8 cellular contexts compared by ENCODE assay signal in genomic region chr12:47767197-47767724, GRCh38. TPM values are rescaled to one million over a fixed set of nuclear protein-coding genes. Genes with fewer than 3 reads are reported as not detected.
A peak's percentile ranks its signal among the peaks of the same experiment; 100 is the strongest.
DNase-seq lines count a peak whose midpoint lies in the region; ATAC-seq and TF ChIP-seq lines count a peak whose summit lies in the region.

No MANE protein-coding gene starts in this region.

- peaks cover 3% of the 10 kb centered on the region for H3K4me1 Mint-ChIP-seq in activated CD4-positive, alpha-beta memory T cell treated with anti-CD3 and anti-CD28 coated beads, Interleukin-2, amount 10 ng/mL, durations not matched to agents 7 days and 5 days
- H3K4me1 Mint-ChIP-seq in endothelial cell (ENCODE audit: unreplicated experiment): peaks cover 22% of the 10 kb centered on the region

- DNase-seq in A673 (ENCODE audit: low spot score) (no peak), NCI-H2196 (lab: John Stamatoyannopoulos, UW; ENCODE audit: unreplicated experiment) (peak; percentile 62), endothelial cell (ENCODE audit: low spot score) (peak; percentile 67), upper lobe of right lung (no peak)
- DNase-seq in activated CD4-positive, alpha-beta memory T cell treated with anti-CD3 and anti-CD28 coated beads, Interleukin-2, amount 10 ng/mL, durations not matched to agents 7 days and 5 days: peak; percentile 80

- no peaks in the 10 kb centered on the region for H3K36me3 ChIP-seq in A673 (ENCODE audit: insufficient read depth, low read length, poor library complexity, severe bottlenecking)
- no peaks in the 10 kb centered on the region for H3K36me3 ChIP-seq in neutrophil
- H3K36me3 ChIP-seq in upper lobe of right lung: no peaks in the 10 kb centered on the region

- intact Hi-C loops in A673 (cut with micrococcal nuclease; ENCODE audit: unreplicated experiment) (no loop called here), upper lobe of right lung (cut with DNase I) (no loop called here)

- no peak overlapping the region for H3K27ac ChIP-seq in A673 (ENCODE audit: low read depth, low read length, poor library complexity, severe bottlenecking)
- H3K27ac ChIP-seq in neutrophil: no peak overlapping the region
- no peak overlapping the region for H3K27ac ChIP-seq in upper lobe of right lung

- peak; percentile 85 for ATAC-seq in GM18867 (IDR thresholded peaks at IDR 0.05; ENCODE audit: unreplicated experiment)
- peak; percentile 77 for ATAC-seq in upper lobe of right lung
- no peak for ATAC-seq in GM18505 (IDR thresholded peaks at IDR 0.05; ENCODE audit: unreplicated experiment)

- no peaks in the 10 kb centered on the region for H3K27me3 ChIP-seq in A673 (replicated peaks; ENCODE audit: insufficient read depth, low read depth, low read length, poor library complexity)
- no peaks in the 10 kb centered on the region for H3K27me3 ChIP-seq in neutrophil
- H3K27me3 ChIP-seq in upper lobe of right lung: no peaks in the 10 kb centered on the region

- no peaks in the 10 kb centered on the region for H3K36me3 Mint-ChIP-seq in activated CD4-positive, alpha-beta memory T cell treated with anti-CD3 and anti-CD28 coated beads, Interleukin-2, amount 10 ng/mL, durations not matched to agents 7 days and 5 days (ENCODE audit: low read depth)
- H3K36me3 Mint-ChIP-seq in endothelial cell (ENCODE audit: low read depth, unreplicated experiment): peaks cover 33% of the 10 kb centered on the region

- H3K9me3 Mint-ChIP-seq in activated CD4-positive, alpha-beta memory T cell treated with anti-CD3 and anti-CD28 coated beads, Interleukin-2, amount 10 ng/mL, durations not matched to agents 7 days and 5 days: no peaks in the 10 kb centered on the region
- no peaks in the 10 kb centered on the region for H3K9me3 Mint-ChIP-seq in endothelial cell (ENCODE audit: unreplicated experiment)

- POLR2A ChIA-PET in A673 (lab: Charles Lee; ENCODE audit: low non-redundant PET): no interaction called here
- POLR2A ChIA-PET in activated CD4-positive, alpha-beta memory T cell treated with anti-CD3 and anti-CD28 coated beads, Interleukin-2, amount 10 ng/mL, durations not matched to agents 7 days and 5 days (lab: Charles Lee): interaction anchor here (0.7 to 2.3 kb wide), 11 partner anchors 7 to 104 kb away, joined by 3 to 9 read pairs (median 4); partner anchors contain the start of gene RPAP3

- H3K27me3 Mint-ChIP-seq in activated CD4-positive, alpha-beta memory T cell treated with anti-CD3 and anti-CD28 coated beads, Interleukin-2, amount 10 ng/mL, durations not matched to agents 7 days and 5 days: peaks cover 10% of the 10 kb centered on the region
- peaks cover 8% of the 10 kb centered on the region for H3K27me3 Mint-ChIP-seq in endothelial cell (ENCODE audit: unreplicated experiment)

- no TSS peak for BruUV-seq in A673 (replicated peaks; lab: Mats Ljungman, UMichigan)

- H3K4me3 ChIP-seq in A673 (ENCODE audit: low read depth, low read length, poor library complexity, severe bottlenecking) (no peak overlapping the region), neutrophil (ENCODE audit: low read depth in 1 of 2, low read length in 1 of 2) (no peak overlapping the region), upper lobe of right lung (no peak overlapping the region)

- CTCF ChIA-PET in A673 (lab: Charles Lee): interaction anchor here (0.5 to 1.5 kb wide), 7 partner anchors 23 to 115 kb away, joined by 3 to 7 read pairs (median 4); no protein-coding TSS in a partner anchor
- CTCF ChIA-PET in activated CD4-positive, alpha-beta memory T cell treated with anti-CD3 and anti-CD28 coated beads, Interleukin-2, amount 10 ng/mL, durations not matched to agents 7 days and 5 days (lab: Charles Lee): interaction anchor here (0.6 to 18.5 kb wide), 24 partner anchors 11 to 431 kb away, joined by 3 to 431 read pairs (median 4); partner anchors contain the start of genes ENDOU and RAPGEF3

- TF ChIP-seq CTCF in A673 (conservative IDR thresholded peaks at IDR 0.05; ENCODE audit: low read depth, low read length) (peak; percentile 63), endothelial cell (IDR thresholded peaks at IDR 0.05; ENCODE audit: unreplicated experiment) (peak; percentile 75), neutrophil (IDR thresholded peaks at IDR 0.05) (peak; percentile 59), upper lobe of right lung (IDR thresholded peaks at IDR 0.05) (peak; percentile 68)

- H3K4me1 ChIP-seq in A673 (ENCODE audit: insufficient read depth, low read length, poor library complexity, severe bottlenecking) (peaks cover 31% of the 10 kb centered on the region), neutrophil (ENCODE audit: control insufficient read depth in 1 of 2, insufficient read depth in 1 of 2, low read depth in 1 of 2, low read length in 1 of 2) (peaks cover 26 to 35% of the 10 kb centered on the region in 2 experiments), upper lobe of right lung (peaks cover 11% of the 10 kb centered on the region)

- no peak overlapping the region for H3K4me3 Mint-ChIP-seq in activated CD4-positive, alpha-beta memory T cell treated with anti-CD3 and anti-CD28 coated beads, Interleukin-2, amount 10 ng/mL, durations not matched to agents 7 days and 5 days
- H3K4me3 Mint-ChIP-seq in endothelial cell (ENCODE audit: unreplicated experiment): no peak overlapping the region

- no peak overlapping the region for H3K27ac Mint-ChIP-seq in activated CD4-positive, alpha-beta memory T cell treated with anti-CD3 and anti-CD28 coated beads, Interleukin-2, amount 10 ng/mL, durations not matched to agents 7 days and 5 days
- H3K27ac Mint-ChIP-seq in endothelial cell (ENCODE audit: unreplicated experiment): no peak overlapping the region

- no peak for TF ChIP-seq POLR2A in GM18505 (IDR thresholded peaks at IDR 0.05; ENCODE audit: borderline replicate concordance, extremely low read depth, insufficient read depth, insufficient read length)

- H3K9me3 ChIP-seq in A673 (ENCODE audit: low read depth, low read length, poor library complexity, severe bottlenecking): no peaks in the 10 kb centered on the region
- no peaks in the 10 kb centered on the region for H3K9me3 ChIP-seq in neutrophil
- H3K9me3 ChIP-seq in upper lobe of right lung: no peaks in the 10 kb centered on the region

RNA-seq across cellular contexts. Expression of gene SLC48A1, which starts 5.8 kb away (rescaled TPM):
- 39.3 and 39.8 TPM in 2 replicates for total RNA-seq in A673 (2021)
- total RNA-seq in activated CD4-positive, alpha-beta memory T cell treated with anti-CD3 and anti-CD28 coated beads, Interleukin-2, amount 10 ng/mL, durations not matched to agents 7 days and 5 days: 10 to 100 TPM; 19.4 to 22.6 TPM
- total RNA-seq in endothelial cell (ENCODE audit: unreplicated experiment): 65.5 TPM
- total RNA-seq in upper lobe of right lung: 40.9 TPM

RNA-seq across cellular contexts. Expression of gene RAPGEF3, which starts 8.6 kb away (rescaled TPM):
- total RNA-seq in A673 (2021): 4.3 and 5.7 TPM in 2 replicates
- 1 to 10 TPM; 1.4 to 1.6 TPM for total RNA-seq in activated CD4-positive, alpha-beta memory T cell treated with anti-CD3 and anti-CD28 coated beads, Interleukin-2, amount 10 ng/mL, durations not matched to agents 7 days and 5 days
- 81.5 TPM for total RNA-seq in endothelial cell (ENCODE audit: unreplicated experiment)
- 69.6 TPM for total RNA-seq in upper lobe of right lung

RNA-seq across cellular contexts. Expression of gene ENDOU, which starts 42.0 kb away (rescaled TPM):
- total RNA-seq in A673 (2021): 0.35 and 0.58 TPM in 2 replicates
- not detected for total RNA-seq in activated CD4-positive, alpha-beta memory T cell treated with anti-CD3 and anti-CD28 coated beads, Interleukin-2, amount 10 ng/mL, durations not matched to agents 7 days and 5 days
- total RNA-seq in endothelial cell (ENCODE audit: unreplicated experiment): 1.6 TPM
- total RNA-seq in upper lobe of right lung: 0.32 TPM

RNA-seq across cellular contexts. Expression of gene HDAC7, which starts 52.4 kb away (rescaled TPM):
- total RNA-seq in A673 (2021): 58.9 and 63.0 TPM in 2 replicates
- 100 to 1,000 TPM; 315 to 328 TPM for total RNA-seq in activated CD4-positive, alpha-beta memory T cell treated with anti-CD3 and anti-CD28 coated beads, Interleukin-2, amount 10 ng/mL, durations not matched to agents 7 days and 5 days
- total RNA-seq in endothelial cell (ENCODE audit: unreplicated experiment): 387 TPM
- total RNA-seq in upper lobe of right lung: 135 TPM

Comparison
In these comparisons a context has a peak if more than half of its experiments do, and no peak if none do; other contexts are left out.
1. DNase-seq: peak in NCI-H2196 (single experiment), activated CD4-positive, alpha-beta memory T cell treated with anti-CD3 and anti-CD28 coated beads, Interleukin-2, amount 10 ng/mL, durations not matched to agents 7 days and 5 days (single experiment) and endothelial cell (single experiment); none in A673 (single experiment) and upper lobe of right lung (single experiment).
2. RNA of gene RAPGEF3, which starts 8.6 kb away (total RNA-seq): 81.5 TPM in endothelial cell (single experiment) and 69.6 TPM in upper lobe of right lung (single experiment); 4.3 to 5.7 TPM in A673 and 1.4 to 1.6 TPM in activated CD4-positive, alpha-beta memory T cell treated with anti-CD3 and anti-CD28 coated beads, Interleukin-2, amount 10 ng/mL, durations not matched to agents 7 days and 5 days; every median in the first group is over 10 times any median in the second.
3. Peak in every context shown above with its lines, with median percentiles within 50 percentile points of each other: CTCF ChIP-seq.